ENCODE assay signal across 28 cellular contexts in the genomic region with DNA sequence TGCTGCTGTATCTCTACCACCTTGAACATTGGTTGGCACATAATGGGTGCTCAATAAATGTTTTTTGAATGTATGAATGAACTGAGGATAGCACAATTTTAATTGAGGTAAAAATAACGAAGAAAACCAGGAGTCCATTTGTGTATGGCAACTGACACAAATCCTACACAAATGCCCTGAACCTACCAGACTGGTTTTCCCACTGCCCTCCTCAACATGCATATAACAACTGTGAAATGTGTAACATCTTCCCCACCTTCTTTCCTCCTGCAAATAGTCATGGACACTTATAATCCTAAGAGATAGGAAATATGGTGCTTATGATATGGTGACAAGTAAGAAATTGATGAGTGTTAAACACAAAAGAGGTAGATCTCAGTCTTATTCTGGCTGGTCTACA.
"Had no signal": no experiment of that assay in that cellular context is flagged by ENCODE, and none has a peak within 500 bp of the region (broad histone marks: within the 10 kb centered on the region; RNA-seq: fewer than 3 reads in every experiment).

No MANE protein-coding gene starts in this region.

- H3K4me1 Mint-ChIP-seq: stimulated activated naive CD8-positive, alpha-beta T cell treated with anti-CD3 and anti-CD28 coated beads, Interleukin-15, amount 100 ng/mL, for 72 hours had no signal

- ATAC-seq: esophagus mucosa; gastrocnemius medialis; left lobe of liver; mucosa of descending colon; sciatic nerve; stimulated activated naive CD8-positive, alpha-beta T cell treated with anti-CD3 and anti-CD28 coated beads, Interleukin-15, amount 100 ng/mL, for 72 hours had no signal

- H3K27me3 ChIP-seq: dorsolateral prefrontal cortex, gastrocnemius medialis, right atrium auricular region, suprapubic skin, transverse colon had no signal

- H3K4me3 Mint-ChIP-seq: mesothelial cell of epicardium; nephron progenitor cell; stimulated activated naive CD8-positive, alpha-beta T cell treated with anti-CD3 and anti-CD28 coated beads, Interleukin-15, amount 100 ng/mL, for 72 hours had no signal

- H3K9me3 ChIP-seq: gastrocnemius medialis, mucosa of descending colon, prostate gland, right atrium auricular region, suprapubic skin, transverse colon had no signal

- H3K4me3 ChIP-seq: dorsolateral prefrontal cortex, gastrocnemius medialis, lung, mucosa of descending colon, prostate gland, right atrium auricular region, smooth muscle cell, suprapubic skin, transverse colon had no signal

- H3K4me1 ChIP-seq: gastrocnemius medialis, prostate gland, right atrium auricular region, suprapubic skin, transverse colon had no signal

- H3K9me3 Mint-ChIP-seq: mesothelial cell of epicardium; naive B cell; nephron progenitor cell; stimulated activated naive CD8-positive, alpha-beta T cell treated with anti-CD3 and anti-CD28 coated beads, Interleukin-15, amount 100 ng/mL, for 72 hours had no signal

- H3K4me2 ChIP-seq: smooth muscle cell had no signal

- H3K27ac Mint-ChIP-seq: mesothelial cell of epicardium; naive B cell; nephron progenitor cell; stimulated activated naive CD8-positive, alpha-beta T cell treated with anti-CD3 and anti-CD28 coated beads, Interleukin-15, amount 100 ng/mL, for 72 hours had no signal

- H3K27ac ChIP-seq: dorsolateral prefrontal cortex, epithelial cell of prostate, gastrocnemius medialis, prostate gland, right atrium auricular region, suprapubic skin, transverse colon had no signal

- DNase-seq: dorsolateral prefrontal cortex; effector CD4-positive, alpha-beta T cell; foreskin fibroblast; gastrocnemius medialis; head of caudate nucleus; kidney; mesenchymal stem cell; mucosa of descending colon; naive B cell; nephron progenitor cell; nucleus accumbens; stimulated activated CD4-positive, alpha-beta T cell treated with anti-CD3 and anti-CD28 coated beads, Interleukin-12 subunit alpha, Interleukin-12 subunit beta, amount 100 ng/mL, for 4 hours; stimulated activated CD4-positive, alpha-beta T cell treated with anti-CD3 and anti-CD28 coated beads, Interleukin-1b, Interleukin-23, amount 100 ng/mL, for 48 hours; stimulated activated CD4-positive, alpha-beta T cell treated with anti-CD3 and anti-CD28 coated beads, Interleukin-4, amount 100 ng/mL, for 1 hour; stimulated activated CD8-positive, alpha-beta memory T cell treated with anti-CD3 and anti-CD28 coated beads, Interleukin-4, amount 100 ng/mL, for 48 hours; stimulated activated naive CD4-positive, alpha-beta T cell; stimulated activated naive CD8-positive, alpha-beta T cell treated with anti-CD3 and anti-CD28 coated beads, Interleukin-15, amount 100 ng/mL, for 72 hours; transverse colon had no signal

- H3K36me3 ChIP-seq: gastrocnemius medialis, prostate gland, right atrium auricular region, suprapubic skin, transverse colon had no signal

- H3K36me3 Mint-ChIP-seq: mesothelial cell of epicardium, naive B cell had no signal
